20 cellular contexts compared by ENCODE assay signal in genomic region chr19:35764432-35765315, GRCh38. TPM values are rescaled to one million over a fixed set of nuclear protein-coding genes. Genes with fewer than 3 reads are reported as not detected.
DNase-seq lines count a peak whose midpoint lies in the region; ATAC-seq and TF ChIP-seq lines count a peak whose summit lies in the region.
"Had no signal": no experiment of that assay in that cellular context is flagged by ENCODE, and none has a peak within 500 bp of the region (broad histone marks: within the 10 kb centered on the region; RNA-seq: fewer than 3 reads in every experiment).

No MANE protein-coding gene starts in this region.

- no CpG with 5 or more reads among the region's 17 CpGs for WGBS in H9 (ENCODE audit: extremely low coverage, insufficient read length, low lambda C conversion rate)
- WGBS in trophoblast cell (ENCODE audit: extremely low coverage, insufficient coverage, insufficient read length), result no CpG with 5 or more reads among the region's 17 CpGs

- H3K4me3 Mint-ChIP-seq in H9, result no peak overlapping the region; a peak in 1 of 5 replicates
- no peak overlapping the region for H3K4me3 Mint-ChIP-seq in chondrocyte (ENCODE audit: unreplicated experiment)
- no peak overlapping the region for H3K4me3 Mint-ChIP-seq in CD14-positive monocyte
- H3K4me3 Mint-ChIP-seq: CD8-positive, alpha-beta T cell had no signal

- H4K12ac ChIP-seq in trophoblast cell (ENCODE audit: low read depth, low read length), result no peak overlapping the region

- BruUV-seq in Panc1 (replicated peaks; lab: Mats Ljungman, UMichigan), result TSS peak; percentile 64

- no peaks in the 10 kb centered on the region for H3K4me1 ChIP-seq in H9 (ENCODE audit: insufficient read depth, low read length)
- H3K4me1 ChIP-seq in Panc1 (ENCODE audit: control insufficient read depth, insufficient read depth, low read length), result peaks cover under 1% of the 10 kb centered on the region; the same call in 1 of the 2 replicates
- H3K4me1 ChIP-seq in trophoblast cell (ENCODE audit: control insufficient read depth in 1 of 2, insufficient read depth in 2 of 2, low read length in 2 of 2), result peaks cover 0 to 4% of the 10 kb centered on the region in 2 experiments

- H2BK120ac ChIP-seq in H9 (ENCODE audit: low read depth, low read length, poor library complexity, severe bottlenecking) (no peak overlapping the region), trophoblast cell (ENCODE audit: insufficient read depth, low read length, poor library complexity) (no peak overlapping the region)

- intact Hi-C loops in Panc1 (cut with micrococcal nuclease; ENCODE audit: unreplicated experiment) (no loop called here), CD14-positive monocyte (cut with micrococcal nuclease) (loop anchor here in 1 of 2 donors (5.0 kb wide), 1 partner anchor 248 kb away; the partner anchor contains the start of gene ALKBH6)

- no peak overlapping the region for H4K5ac ChIP-seq in H9 (ENCODE audit: insufficient read length, low read depth, low read length)

- H3K79me1 ChIP-seq in H9 (ENCODE audit: insufficient read depth, low read depth, low read length, poor library complexity, severe bottlenecking) (no peaks in the 10 kb centered on the region), trophoblast cell (ENCODE audit: low read length) (no peaks in the 10 kb centered on the region)

- no peak overlapping the region for H2BK20ac ChIP-seq in H9 (ENCODE audit: low read depth, low read length, poor library complexity, severe bottlenecking)

- H3K27me3 Mint-ChIP-seq in H9 (ENCODE audit: low read depth) (peaks cover 2% of the 10 kb centered on the region; the same call in 1 of the 2 replicates), chondrocyte (ENCODE audit: low read depth) (no peaks in the 10 kb centered on the region), CD14-positive monocyte (ENCODE audit: low read depth in 3 of 3) (peaks cover 0 to 1% (median 0%) of the 10 kb centered on the region in 3 donors)

- H2AFZ ChIP-seq in H9 (ENCODE audit: low read length), result no peak overlapping the region
- no peak overlapping the region for H2AFZ ChIP-seq in trophoblast cell (ENCODE audit: insufficient read depth, low read length, poor library complexity)

- no peak overlapping the region for H3K56ac ChIP-seq in H9 (ENCODE audit: insufficient read length, low read depth, low read length)

- peaks cover 7 to 8% of the 10 kb centered on the region in 2 experiments for H3K4me1 Mint-ChIP-seq in H9
- peaks cover 8% of the 10 kb centered on the region for H3K4me1 Mint-ChIP-seq in chondrocyte (ENCODE audit: low read depth)
- H3K4me1 Mint-ChIP-seq in CD14-positive monocyte, result no peaks in the 10 kb centered on the region

- no peak for ATAC-seq in Panc1
- ATAC-seq: A549; CD8-positive, alpha-beta T cell; GM12878 had no signal

- no peak overlapping the region for H4K91ac ChIP-seq in H9 (ENCODE audit: insufficient read length, low read depth, low read length)
- H4K91ac ChIP-seq in trophoblast cell (ENCODE audit: low read depth, low read length), result no peak overlapping the region

- no peak for TF ChIP-seq CTCF in H9 (conservative IDR thresholded peaks at IDR 0.05)
- TF ChIP-seq CTCF in Panc1 (IDR thresholded peaks at IDR 0.05), result no peak
- TF ChIP-seq CTCF in chondrocyte (IDR thresholded peaks at IDR 0.05), result no peak
- TF ChIP-seq CTCF in CD14-positive monocyte (IDR thresholded peaks at IDR 0.05), result no peak

- no peaks in the 10 kb centered on the region for H3K9me3 Mint-ChIP-seq in H9
- H3K9me3 Mint-ChIP-seq in chondrocyte (ENCODE audit: low read depth), result no peaks in the 10 kb centered on the region
- peaks cover 0 to 2% (median 0%) of the 10 kb centered on the region in 7 donors for H3K9me3 Mint-ChIP-seq in CD14-positive monocyte
- H3K9me3 Mint-ChIP-seq: CD8-positive, alpha-beta T cell had no signal

- H2AK5ac ChIP-seq in H9 (ENCODE audit: insufficient read length, low read length) (no peak overlapping the region), trophoblast cell (ENCODE audit: low read length) (no peak overlapping the region)

- H3K9ac ChIP-seq in H9 (ENCODE audit: extremely low read depth, insufficient read length, low read length) (no peak overlapping the region), trophoblast cell (ENCODE audit: low read length) (no peak overlapping the region)
- H3K9ac ChIP-seq: BLaER1 had no signal

- H3K4ac ChIP-seq in H9 (ENCODE audit: low read depth, low read length) (no peak overlapping the region), trophoblast cell (ENCODE audit: low read depth, low read length) (no peak overlapping the region)

- H3K23me2 ChIP-seq in H9 (ENCODE audit: insufficient read length, low read depth, low read length, poor library complexity, severe bottlenecking), result no peaks in the 10 kb centered on the region

- H3K14ac ChIP-seq in H9 (ENCODE audit: insufficient read depth, low read length) (no peak overlapping the region), trophoblast cell (ENCODE audit: low read length) (no peak overlapping the region)

- H2BK12ac ChIP-seq in H9 (ENCODE audit: insufficient read length, low read depth, low read length) (no peak overlapping the region), trophoblast cell (ENCODE audit: low read length) (no peak overlapping the region)

- no peak overlapping the region for H3T11ph ChIP-seq in H9 (ENCODE audit: low read length)

- CTCF ChIA-PET in Panc1 (lab: Charles Lee), result no interaction called here

- in situ Hi-C loops in Panc1 (cut with HindIII; ENCODE audit: low pct_unique_long_range_greater_than_20kb, low sequenced_read_pairs), result no loop called here

- H3K4me3 ChIP-seq in Panc1 (ENCODE audit: low read depth in 2 of 2, low read length in 2 of 2), result no peak overlapping the region
- H3K4me3 ChIP-seq in trophoblast cell (ENCODE audit: low read depth, low read length), result no peak overlapping the region
- H3K4me3 ChIP-seq: A549, BLaER1, GM12878 had no signal

- no peak overlapping the region for H2BK15ac ChIP-seq in H9 (ENCODE audit: low read depth, low read length)

- H4K8ac ChIP-seq in H9 (replicated peaks; ENCODE audit: insufficient read length, low read depth, low read length) (no peak overlapping the region), trophoblast cell (ENCODE audit: low read depth, low read length) (no peak overlapping the region)

- peaks cover 9 to 48% (median 47%) of the 10 kb centered on the region in 3 experiments for H3K36me3 Mint-ChIP-seq in H9 (ENCODE audit: insufficient read depth in 1 of 3, low read depth in 3 of 3)
- peaks cover 11% of the 10 kb centered on the region for H3K36me3 Mint-ChIP-seq in chondrocyte (ENCODE audit: low read depth)
- peaks cover 30 to 67% of the 10 kb centered on the region in 2 donors for H3K36me3 Mint-ChIP-seq in CD14-positive monocyte

- POLR2A ChIA-PET in Panc1 (lab: Charles Lee), result no interaction called here

- H3K27ac ChIP-seq in H9 (ENCODE audit: insufficient read length, low read depth, low read length), result no peak overlapping the region
- H3K27ac ChIP-seq in Panc1 (ENCODE audit: low read length), result no peak overlapping the region
- no peak overlapping the region for H3K27ac ChIP-seq in trophoblast cell (ENCODE audit: low read depth, low read length)
- H3K27ac ChIP-seq: A549, BLaER1, HL-60 had no signal

- H3K36me3 ChIP-seq in Panc1 (ENCODE audit: control insufficient read depth, insufficient read depth, low read length) (no peaks in the 10 kb centered on the region), trophoblast cell (ENCODE audit: control insufficient read depth in 1 of 2, insufficient read depth in 2 of 2, low read length in 2 of 2) (peaks cover 46 to 60% of the 10 kb centered on the region in 2 experiments)

- H3K4me2 ChIP-seq in H9 (ENCODE audit: insufficient read depth, insufficient read length, low read length), result no peak overlapping the region
- no peak overlapping the region for H3K4me2 ChIP-seq in trophoblast cell (ENCODE audit: low read length)
- H3K4me2 ChIP-seq: A549, BLaER1 had no signal

- H2BK5ac ChIP-seq in H9 (ENCODE audit: insufficient read length, low read length) (no peak overlapping the region), trophoblast cell (ENCODE audit: low read depth, low read length, poor library complexity) (no peak overlapping the region)

- H3K79me2 ChIP-seq in H9 (ENCODE audit: insufficient read depth, low read length), result no peaks in the 10 kb centered on the region
- H3K79me2 ChIP-seq in trophoblast cell (ENCODE audit: control insufficient read depth, insufficient read depth, low read length, poor library complexity), result no peaks in the 10 kb centered on the region

- H3K27me3 ChIP-seq in H9 (ENCODE audit: insufficient read depth, low read length) (no peaks in the 10 kb centered on the region), Panc1 (ENCODE audit: control insufficient read depth, insufficient read depth, low read length) (no peaks in the 10 kb centered on the region), trophoblast cell (ENCODE audit: insufficient read depth, low read length) (no peaks in the 10 kb centered on the region)
- H3K27me3 ChIP-seq: BLaER1 had no signal

- H4K20me1 ChIP-seq in H9 (ENCODE audit: control insufficient read depth, insufficient read depth, insufficient read length), result no peaks in the 10 kb centered on the region

- H3K18ac ChIP-seq in H9 (ENCODE audit: insufficient read length, low read depth, low read length) (no peak overlapping the region), trophoblast cell (ENCODE audit: low read length) (no peak overlapping the region)

- H3K23ac ChIP-seq in H9 (ENCODE audit: insufficient read length, low read depth, low read length), result no peak overlapping the region
- no peak overlapping the region for H3K23ac ChIP-seq in trophoblast cell (ENCODE audit: low read length)

- H3K9me3 ChIP-seq in H9 (ENCODE audit: control insufficient read depth, low read depth, low read length), result no peaks in the 10 kb centered on the region
- H3K9me3 ChIP-seq in Panc1 (ENCODE audit: control insufficient read depth, insufficient read depth, low read depth, low read length), result no peaks in the 10 kb centered on the region
- H3K9me3 ChIP-seq in trophoblast cell (ENCODE audit: insufficient read depth, low read depth, low read length), result peaks cover 2% of the 10 kb centered on the region
- H3K9me3 ChIP-seq: A549, BLaER1 had no signal

- DNase-seq in H9, result peak; percentile 19
- DNase-seq in Panc1 (ENCODE audit: low read depth, low spot score), result no peak
- peak; percentile 63 for DNase-seq in chondrocyte (ENCODE audit: low spot score)
- DNase-seq in trophoblast cell, result peak; percentile 77 to 88
- no peak for DNase-seq in midbrain (lab: John Stamatoyannopoulos, UW)
- no peak for DNase-seq in anterior cingulate cortex (lab: John Stamatoyannopoulos, UW)
- no peak for DNase-seq in CD14-positive monocyte (ENCODE audit: low spot score)
- DNase-seq: Calu3; CD8-positive, alpha-beta T cell; DMS53; DND-41; EL; GOT3; H7 had no signal

- H3K27ac Mint-ChIP-seq in H9 (no peak overlapping the region), chondrocyte (ENCODE audit: unreplicated experiment) (no peak overlapping the region), CD14-positive monocyte (peak overlapping the region in 2 of 7 donors; percentile 41 to 44)
- H3K27ac Mint-ChIP-seq: CD8-positive, alpha-beta T cell had no signal

RNA-seq across cellular contexts. Expression of gene PROSER3, which starts 6.7 kb away (rescaled TPM):
- 21.8 and 29.1 TPM in 2 replicates for total RNA-seq in H9 (2021)
- total RNA-seq in Panc1 (2021; ENCODE audit: unreplicated experiment), result 63.9 TPM
- polyA plus RNA-seq in Panc1 (2012; ENCODE audit: insufficient read length), result 26.9 TPM
- 17.4 to 24.6 TPM (median 20.3 TPM) in 3 replicates for total RNA-seq in chondrocyte
- 32.8 and 34.5 TPM in 2 replicates for polyA plus RNA-seq in trophoblast cell (2013)
- polyA plus RNA-seq in CD14-positive monocyte, result 1 to 10 TPM; 1.8 to 2.9 TPM

RNA-seq across cellular contexts. Expression of gene HSPB6, which starts 7.8 kb away (rescaled TPM):
- 0.37 TPM in 2 replicates for total RNA-seq in H9 (2021)
- 0.87 TPM for total RNA-seq in Panc1 (2021; ENCODE audit: unreplicated experiment)
- polyA plus RNA-seq in Panc1 (2012; ENCODE audit: insufficient read length), result 1.0 TPM
- total RNA-seq in chondrocyte, result 0.75 to 5.7 TPM (median 5.0 TPM) in 3 replicates
- 6.1 and 6.9 TPM in 2 replicates for polyA plus RNA-seq in trophoblast cell (2013)
- not detected for polyA plus RNA-seq in CD14-positive monocyte
- total RNA-seq: CD8-positive, alpha-beta T cell; G401; HT1080 had no signal

RNA-seq across cellular contexts. Expression of gene ARHGAP33, which starts 10.7 kb away (rescaled TPM):
- total RNA-seq in H9 (2021), result 18.7 and 19.5 TPM in 2 replicates
- 35.8 TPM for total RNA-seq in Panc1 (2021; ENCODE audit: unreplicated experiment)
- polyA plus RNA-seq in Panc1 (2012; ENCODE audit: insufficient read length), result 25.5 TPM
- 8.5 to 14.6 TPM (median 12.0 TPM) in 3 replicates for total RNA-seq in chondrocyte
- 12.8 and 12.9 TPM in 2 replicates for polyA plus RNA-seq in trophoblast cell (2013)
- not detected for polyA plus RNA-seq in CD14-positive monocyte

RNA-seq across cellular contexts. Expression of gene LIN37, which starts 16.3 kb away (rescaled TPM):
- total RNA-seq in H9 (2021) (4.7 and 5.9 TPM in 2 replicates), Panc1 (2021; ENCODE audit: unreplicated experiment) (23.5 TPM), chondrocyte (11.9 to 18.6 TPM (median 13.5 TPM) in 3 replicates)
- polyA plus RNA-seq in Panc1 (2012; ENCODE audit: insufficient read length), result 29.5 TPM
- 32.8 and 34.2 TPM in 2 replicates for polyA plus RNA-seq in trophoblast cell (2013)
- polyA plus RNA-seq in CD14-positive monocyte, result 1 to 10 TPM; 5.6 to 7.2 TPM

RNA-seq across cellular contexts. Expression of gene PSENEN, which starts 19.2 kb away (rescaled TPM):
- 69.7 and 77.7 TPM in 2 replicates for total RNA-seq in H9 (2021)
- 169 TPM for total RNA-seq in Panc1 (2021; ENCODE audit: unreplicated experiment)
- polyA plus RNA-seq in Panc1 (2012; ENCODE audit: insufficient read length), result 94.6 TPM
- total RNA-seq in chondrocyte, result 59.9 to 71.1 TPM (median 61.8 TPM) in 3 replicates
- 119 and 123 TPM in 2 replicates for polyA plus RNA-seq in trophoblast cell (2013)
- 100 to 1,000 TPM; 129 to 149 TPM for polyA plus RNA-seq in CD14-positive monocyte

Comparison
In these comparisons a context has a peak if more than half of its experiments do, and no peak if none do; other contexts are left out.
1. DNase-seq: peak in H9 (single experiment), chondrocyte (single experiment) and trophoblast cell (2 of 2); none in Panc1 (single experiment), midbrain (single experiment), anterior cingulate cortex (0 of 58) and CD14-positive monocyte (single experiment).